In the genomic region with DNA sequence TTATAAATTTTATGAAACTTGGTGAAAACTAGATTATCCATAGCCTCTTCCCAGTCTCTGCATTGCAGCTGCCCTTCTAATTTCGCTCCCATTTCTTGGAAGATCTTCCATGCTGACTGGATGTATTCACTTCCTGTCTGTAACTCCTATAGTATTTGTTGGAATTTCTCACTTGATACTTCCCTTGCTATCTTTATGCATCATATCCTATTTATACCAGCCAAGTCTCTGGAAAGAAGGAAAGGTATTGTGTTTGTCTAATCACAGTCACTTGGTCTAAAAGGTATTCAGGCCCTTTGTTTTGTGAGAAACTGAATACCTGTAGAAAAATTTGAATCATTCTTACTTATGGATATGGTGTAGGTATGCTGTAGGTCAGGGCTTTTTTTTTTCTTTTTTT, we compare ENCODE assay signal across 21 cellular contexts.
DNase-seq lines count a peak whose midpoint lies in the region; ATAC-seq and TF ChIP-seq lines count a peak whose summit lies in the region.
"Had no signal": no experiment of that assay in that cellular context is flagged by ENCODE, and none has a peak within 500 bp of the region (broad histone marks: within the 10 kb centered on the region; RNA-seq: fewer than 3 reads in every experiment).

No MANE protein-coding gene starts in this region.

- H3K4ac ChIP-seq in IMR-90 (ENCODE audit: low read depth, low read length): no peak overlapping the region

- intact Hi-C loops in IMR-90 (cut with micrococcal nuclease): no loop called here

- no peak overlapping the region for H3K18ac ChIP-seq in IMR-90 (ENCODE audit: low read depth, low read length)

- H3K27me3 ChIP-seq in IMR-90 (ENCODE audit: control insufficient read depth, insufficient read depth, low read length): no peaks in the 10 kb centered on the region
- no peaks in the 10 kb centered on the region for H3K27me3 ChIP-seq in RWPE2 (ENCODE audit: insufficient read depth, poor library complexity, severe bottlenecking)
- H3K27me3 ChIP-seq: BE2C had no signal

- no peak overlapping the region for H3K9ac ChIP-seq in IMR-90 (ENCODE audit: low read depth, low read length)

- no peak overlapping the region for H3K23ac ChIP-seq in IMR-90 (ENCODE audit: low read depth, low read length)

- peaks cover 4% of the 10 kb centered on the region; the same call in 1 of the 2 replicates for H3K4me1 ChIP-seq in IMR-90 (ENCODE audit: control insufficient read depth, insufficient read depth, low read length)
- peaks cover 8% of the 10 kb centered on the region for H3K4me1 ChIP-seq in RWPE2 (ENCODE audit: insufficient read depth, poor library complexity, severe bottlenecking)

- TF ChIP-seq RAD21 in IMR-90 (IDR thresholded peaks at IDR 0.05; ENCODE audit: low read length): no peak

- no peak overlapping the region for H4K5ac ChIP-seq in IMR-90 (ENCODE audit: low read depth, low read length)

- H3K9me3 ChIP-seq in IMR-90 (ENCODE audit: control insufficient read depth, insufficient read depth, low read length) (no peaks in the 10 kb centered on the region), RWPE2 (ENCODE audit: severe bottlenecking) (no peaks in the 10 kb centered on the region)
- H3K9me3 ChIP-seq: BE2C had no signal

- H3K4me2 ChIP-seq in IMR-90 (ENCODE audit: low read depth, low read length): no peak overlapping the region
- H3K4me2 ChIP-seq: GM23338 had no signal

- DNase-seq in HCEC 1CT: peak; percentile 2
- peak; percentile 49 for DNase-seq in IMR-90
- DNase-seq in RWPE2 (ENCODE audit: low spot score): no peak
- peak; percentile 36 for DNase-seq in epithelial cell of esophagus (ENCODE audit: low read depth)
- DNase-seq in mucosa of gallbladder (ENCODE audit: low spot score): no peak
- no peak for DNase-seq in WTC11 (ENCODE audit: low spot score)
- DNase-seq: ACHN; BE2C; C1 segment of cervical spinal cord; CD4-positive, CD25-positive, alpha-beta regulatory T cell; CD8-positive, alpha-beta memory T cell; COR-L47; DMS79; GDM1; HFFc6; KBM-7 had no signal

- no peaks in the 10 kb centered on the region for H3K9me1 ChIP-seq in IMR-90 (ENCODE audit: insufficient read depth, low read length)

- no peak for ATAC-seq in IMR-90 (ENCODE audit: low read depth)
- peak; percentile 74 for ATAC-seq in RWPE2 (ENCODE audit: low read depth)
- ATAC-seq in WTC11: no peak
- ATAC-seq in activated CD4-positive, CD25-positive, alpha-beta regulatory T cell treated with anti-CD3 and anti-CD28 coated beads, Interleukin-2, amount 50 U/mL, for 24 hours: no peak
- no peak for ATAC-seq in HG03354 (IDR thresholded peaks at IDR 0.05; ENCODE audit: poor library complexity, severe bottlenecking, unreplicated experiment)
- ATAC-seq: GM23338, HCT116 had no signal

- H3K4me3 ChIP-seq in IMR-90 (ENCODE audit: insufficient read depth, low read depth, low read length): no peak overlapping the region
- no peak overlapping the region for H3K4me3 ChIP-seq in RWPE2 (ENCODE audit: severe bottlenecking)
- H3K4me3 ChIP-seq in epithelial cell of esophagus (ENCODE audit: low read length): no peak overlapping the region
- H3K4me3 ChIP-seq: GM23338 had no signal

- H2BK20ac ChIP-seq in IMR-90 (ENCODE audit: low read depth, low read length): no peak overlapping the region

- H3K27ac ChIP-seq in IMR-90 (ENCODE audit: insufficient read depth, low read length) (no peak overlapping the region), RWPE2 (ENCODE audit: poor library complexity, severe bottlenecking) (peak overlapping the region; percentile 34)

- H3K9me3 Mint-ChIP-seq in WTC11: no peaks in the 10 kb centered on the region
- H3K9me3 Mint-ChIP-seq: GM23338, HFFc6 had no signal

- POLR2A ChIA-PET in IMR-90 (lab: Charles Lee; ENCODE audit: unreplicated experiment) (no interaction called here), WTC11 (lab: Charles Lee) (no interaction called here)

- H3K4me3 Mint-ChIP-seq in WTC11: no peak overlapping the region
- H3K4me3 Mint-ChIP-seq: CD4-positive, CD25-positive, alpha-beta regulatory T cell; CD8-positive, alpha-beta memory T cell; GM23338; HFFc6; IgD-negative memory B cell had no signal

- dilution Hi-C loops in IMR-90 (cut with HindIII; ENCODE audit: low sequenced_read_pairs, unreplicated experiment): no loop called here

- 0 out of 4 replicates have a peak overlapping the region, but pooled peaks of 1 of the 2 experiments have one; percentile 5 for H4K8ac ChIP-seq in IMR-90 (ENCODE audit: low read depth in 2 of 2, low read length in 2 of 2)

- no peak overlapping the region for H3K14ac ChIP-seq in IMR-90 (replicated peaks; ENCODE audit: low read depth, low read length)

- no peak overlapping the region for H2BK15ac ChIP-seq in IMR-90 (ENCODE audit: low read depth, low read length)

- TF ChIP-seq CTCF in IMR-90 (conservative IDR thresholded peaks at IDR 0.05; ENCODE audit: low read depth, low read length): no peak
- TF ChIP-seq CTCF in RWPE2 (IDR thresholded peaks at IDR 0.05; ENCODE audit: poor library complexity, severe bottlenecking): no peak
- no peak for TF ChIP-seq CTCF in epithelial cell of esophagus (IDR thresholded peaks at IDR 0.05; ENCODE audit: insufficient read depth, low read depth, low read length, missing control alignments)
- TF ChIP-seq CTCF in WTC11 (IDR thresholded peaks at IDR 0.05): no peak

- BruUV-seq in IMR-90 (replicated peaks; lab: Mats Ljungman, UMichigan): no TSS peak

- CTCF ChIA-PET in IMR-90 (lab: Yijun Ruan, JAX) (no interaction called here), WTC11 (lab: Charles Lee) (no interaction called here)

- H4K20me1 ChIP-seq in IMR-90 (ENCODE audit: insufficient read depth, low read length): no peaks in the 10 kb centered on the region

- H2AK9ac ChIP-seq in IMR-90 (replicated peaks; ENCODE audit: low read depth, low read length, poor library complexity): no peak overlapping the region

- no peaks in the 10 kb centered on the region for H3K36me3 Mint-ChIP-seq in WTC11
- H3K36me3 Mint-ChIP-seq: CD4-positive, CD25-positive, alpha-beta regulatory T cell; CD8-positive, alpha-beta memory T cell; IgD-negative memory B cell had no signal

- no peak overlapping the region for H2AK5ac ChIP-seq in IMR-90 (ENCODE audit: low read depth, low read length)

- peaks cover 2% of the 10 kb centered on the region; the same call in 1 of the 2 replicates for H3K4me1 Mint-ChIP-seq in WTC11
- H3K4me1 Mint-ChIP-seq: CD4-positive, CD25-positive, alpha-beta regulatory T cell; CD8-positive, alpha-beta memory T cell; GM23338 had no signal

- no peak overlapping the region for H2AFZ ChIP-seq in IMR-90 (replicated peaks; ENCODE audit: low read length, poor library complexity)
- H2AFZ ChIP-seq: GM23338 had no signal

- no peak overlapping the region for H3K27ac Mint-ChIP-seq in WTC11
- H3K27ac Mint-ChIP-seq: CD4-positive, CD25-positive, alpha-beta regulatory T cell; CD8-positive, alpha-beta memory T cell; GM23338; HFFc6; IgD-negative memory B cell had no signal

- H2BK5ac ChIP-seq in IMR-90 (ENCODE audit: low read depth, low read length, poor library complexity, severe bottlenecking): no peak overlapping the region

- H3K79me1 ChIP-seq in IMR-90 (ENCODE audit: low read depth in 1 of 2, low read length in 2 of 2): no peaks in the 10 kb centered on the region

- H4K91ac ChIP-seq in IMR-90 (ENCODE audit: insufficient read depth, low read depth, low read length): no peak overlapping the region

- no peaks in the 10 kb centered on the region for H3K36me3 ChIP-seq in IMR-90 (ENCODE audit: control insufficient read depth, insufficient read depth, low read length)
- H3K36me3 ChIP-seq in RWPE2 (ENCODE audit: low read depth): no peaks in the 10 kb centered on the region
- H3K36me3 ChIP-seq: BE2C had no signal

- in situ Hi-C loops in IMR-90 (cut with MboI; ENCODE audit: low sequenced_read_pairs): no loop called here

- no CpG with 5 or more reads among the region's 1 CpG for WGBS in IMR-90 (ENCODE audit: extremely low coverage in 2 of 2, insufficient read length in 1 of 2), 2 experiments

- TF ChIP-seq POLR2A in IMR-90 (IDR thresholded peaks at IDR 0.05; ENCODE audit: low read depth, low read length): no peak

- no peak overlapping the region for H2BK120ac ChIP-seq in IMR-90 (ENCODE audit: low read depth, low read length)

- H3K56ac ChIP-seq in IMR-90 (ENCODE audit: extremely low read depth, insufficient read depth, low read length): no peak overlapping the region

- H3K27me3 Mint-ChIP-seq in WTC11 (ENCODE audit: low read depth): no peaks in the 10 kb centered on the region
- H3K27me3 Mint-ChIP-seq: CD4-positive, CD25-positive, alpha-beta regulatory T cell; CD8-positive, alpha-beta memory T cell; IgD-negative memory B cell had no signal

TF ChIP-seq in IMR-90, 13 proteins besides CTCF, POLR2A, EP300 and RAD21:
- TF ChIP-seq USF2 (IDR thresholded peaks at IDR 0.05; ENCODE audit: low read depth, low read length) (no peak), NFE2L2 (IDR thresholded peaks at IDR 0.05; ENCODE audit: low read depth, low read length) (no peak), RFX5 (IDR thresholded peaks at IDR 0.05; ENCODE audit: low read depth, low read length) (no peak), CEBPB (IDR thresholded peaks at IDR 0.05; ENCODE audit: low read depth, low read length) (no peak), BHLHE40 (IDR thresholded peaks at IDR 0.05; ENCODE audit: low read depth, low read length) (no peak)

TF ChIP-seq in WTC11, 78 proteins besides CTCF, POLR2A, EP300 and RAD21 (continues in another document):
- TF ChIP-seq HMGA2 (CRISPR knock-in tag; IDR thresholded peaks at IDR 0.05) (no peak), ATF2 (CRISPR knock-in tag; IDR thresholded peaks at IDR 0.05; ENCODE audit: borderline replicate concordance, low read depth) (no peak), ZNF396 (CRISPR knock-in tag; IDR thresholded peaks at IDR 0.05; ENCODE audit: borderline replicate concordance) (no peak), ZNF416 (CRISPR knock-in tag; IDR thresholded peaks at IDR 0.05) (no peak)
- TF ChIP-seq, protein P1, sequence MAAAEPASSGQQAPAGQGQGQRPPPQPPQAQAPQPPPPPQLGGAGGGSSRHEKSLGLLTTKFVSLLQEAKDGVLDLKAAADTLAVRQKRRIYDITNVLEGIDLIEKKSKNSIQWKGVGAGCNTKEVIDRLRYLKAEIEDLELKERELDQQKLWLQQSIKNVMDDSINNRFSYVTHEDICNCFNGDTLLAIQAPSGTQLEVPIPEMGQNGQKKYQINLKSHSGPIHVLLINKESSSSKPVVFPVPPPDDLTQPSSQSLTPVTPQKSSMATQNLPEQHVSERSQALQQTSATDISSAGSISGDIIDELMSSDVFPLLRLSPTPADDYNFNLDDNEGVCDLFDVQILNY (CRISPR knock-in tag; IDR thresholded peaks at IDR 0.05): no peak

Comparison
In these comparisons a context has a peak if more than half of its experiments do, and no peak if none do; other contexts are left out.
1. DNase-seq: peak in HCEC 1CT (single experiment), IMR-90 (single experiment) and epithelial cell of esophagus (single experiment); none in RWPE2 (single experiment), mucosa of gallbladder (single experiment) and WTC11 (single experiment).